20 cellular contexts compared by ENCODE assay signal in genomic region chr9:77421506-77422265, GRCh38.
DNase-seq lines count a peak whose midpoint lies in the region; FAIRE-seq and TF ChIP-seq lines count a peak whose summit lies in the region.
"Had no signal": no experiment of that assay in that cellular context is flagged by ENCODE, and none has a peak within 500 bp of the region (broad histone marks: within the 10 kb centered on the region; RNA-seq: fewer than 3 reads in every experiment).

No MANE protein-coding gene starts in this region.

- H4K20me1 ChIP-seq in endothelial cell of umbilical vein (replicated peaks; ENCODE audit: control insufficient read depth, extremely low read depth, insufficient read depth, low read length), result no peaks in the 10 kb centered on the region

- H2AFZ ChIP-seq in endothelial cell of umbilical vein (ENCODE audit: low read depth, low read length) (no peak overlapping the region), mesenchymal stem cell (ENCODE audit: low read depth, low read length) (no peak overlapping the region)

- H3K14ac ChIP-seq in mesenchymal stem cell (ENCODE audit: low read length in 2 of 2), result no peak overlapping the region

- H2BK5ac ChIP-seq in mesenchymal stem cell (ENCODE audit: low read depth, low read length, poor library complexity, severe bottlenecking), result no peak overlapping the region

- intact Hi-C loops in endothelial cell of umbilical vein (cut with micrococcal nuclease), result loop anchor here (5.0 kb wide), 2 partner anchors 244 to 286 kb away; partner anchors contain the start of gene VPS13A

- H3K27ac ChIP-seq in angular gyrus (ENCODE audit: low read depth, low read length), result peak overlapping the region; percentile 14
- H3K27ac ChIP-seq in endothelial cell of umbilical vein (ENCODE audit: insufficient read depth, low read depth, low read length), result peak overlapping the region; percentile 91
- H3K27ac ChIP-seq in mesenchymal stem cell (ENCODE audit: low read length, poor library complexity, severe bottlenecking), result peak overlapping the region; percentile 59
- H3K27ac ChIP-seq: 22Rv1, HL-60 had no signal

- no peak overlapping the region for H3K23ac ChIP-seq in mesenchymal stem cell (ENCODE audit: low read length in 2 of 2)

- H3K27me3 Mint-ChIP-seq in progenitor cell of endocrine pancreas, result no peaks in the 10 kb centered on the region
- H3K27me3 Mint-ChIP-seq: CD4-positive, alpha-beta T cell had no signal

- POLR2A ChIA-PET in endothelial cell of umbilical vein (lab: Charles Lee), result no interaction called here

- peak overlapping the region; percentile 60 for H3K9ac ChIP-seq in endothelial cell of umbilical vein (replicated peaks; ENCODE audit: extremely low read depth, insufficient read depth, low read length)
- H3K9ac ChIP-seq in mesenchymal stem cell (ENCODE audit: low read length), result no peak overlapping the region

- no peak overlapping the region for H3K18ac ChIP-seq in mesenchymal stem cell (ENCODE audit: low read depth in 1 of 2, low read length in 2 of 2)

- no peak overlapping the region for H2AK5ac ChIP-seq in mesenchymal stem cell (ENCODE audit: low read length, severe bottlenecking)

- no peaks in the 10 kb centered on the region for H3K9me3 ChIP-seq in endothelial cell of umbilical vein (replicated peaks; ENCODE audit: control insufficient read depth, insufficient read depth, low read length)
- no peaks in the 10 kb centered on the region for H3K9me3 ChIP-seq in mesenchymal stem cell (ENCODE audit: control insufficient read depth, low read length)
- H3K9me3 ChIP-seq: BE2C had no signal

- H2BK15ac ChIP-seq in mesenchymal stem cell (ENCODE audit: low read depth, poor library complexity, severe bottlenecking), result no peak overlapping the region

- TSS peak; percentile 50 for BruUV-seq in endothelial cell of umbilical vein (replicated peaks; lab: Mats Ljungman, UMichigan)

- no peak overlapping the region for H4K91ac ChIP-seq in mesenchymal stem cell (ENCODE audit: low read length)

- H3K36me3 ChIP-seq in endothelial cell of umbilical vein (ENCODE audit: control insufficient read depth in 2 of 2, extremely low read depth in 1 of 2, insufficient read depth in 2 of 2, low read length in 2 of 2) (peaks cover 0 to 2% of the 10 kb centered on the region in 2 experiments), mesenchymal stem cell (ENCODE audit: control insufficient read depth in 1 of 2, insufficient read depth in 2 of 2, low read depth in 1 of 2, low read length in 2 of 2) (no peaks in the 10 kb centered on the region)
- H3K36me3 ChIP-seq: BE2C had no signal

- H3K27me3 ChIP-seq in endothelial cell of umbilical vein (ENCODE audit: control insufficient read depth in 2 of 2, insufficient read depth in 2 of 2, low read length in 2 of 2), result no peaks in the 10 kb centered on the region
- no peaks in the 10 kb centered on the region for H3K27me3 ChIP-seq in mesenchymal stem cell (ENCODE audit: control insufficient read depth in 1 of 2, insufficient read depth in 1 of 2, low read length in 2 of 2)
- H3K27me3 ChIP-seq: BE2C had no signal

- TF ChIP-seq CTCF in endothelial cell of umbilical vein (IDR thresholded peaks at IDR 0.05; ENCODE audit: extremely low read depth in 1 of 2, insufficient read depth in 1 of 2, low read depth in 1 of 2, low read length in 2 of 2) (no peak), progenitor cell of endocrine pancreas (IDR thresholded peaks at IDR 0.05; ENCODE audit: unreplicated experiment) (no peak)

- H3K4me2 ChIP-seq in endothelial cell of umbilical vein (ENCODE audit: insufficient read depth, low read length) (peak overlapping the region; percentile 83), mesenchymal stem cell (ENCODE audit: low read length, poor library complexity, severe bottlenecking) (no peak overlapping the region)

- H3K79me2 ChIP-seq in endothelial cell of umbilical vein (ENCODE audit: control insufficient read depth, insufficient read depth, low read length), result no peaks in the 10 kb centered on the region

- H3K9me3 Mint-ChIP-seq in progenitor cell of endocrine pancreas (ENCODE audit: low read depth), result peaks cover 5% of the 10 kb centered on the region
- H3K9me3 Mint-ChIP-seq: H9 had no signal

- no peaks in the 10 kb centered on the region for H3K9me1 ChIP-seq in endothelial cell of umbilical vein (replicated peaks; ENCODE audit: control insufficient read depth, extremely low read depth, insufficient read depth, low read length)

- dilution Hi-C loops in endothelial cell of umbilical vein (cut with MboI; ENCODE audit: extremely low pct_ligation_motif_present, low sequenced_read_pairs), result no loop called here

- H2BK120ac ChIP-seq in mesenchymal stem cell (ENCODE audit: low read depth, low read length), result no peak overlapping the region

- H3K4me1 ChIP-seq in endothelial cell of umbilical vein (ENCODE audit: control insufficient read depth, extremely low read depth, insufficient read depth, low read length), result peaks cover 59% of the 10 kb centered on the region
- H3K4me1 ChIP-seq in mesenchymal stem cell (ENCODE audit: control insufficient read depth, insufficient read depth, low read depth, low read length), result peaks cover 2% of the 10 kb centered on the region

- H3K4ac ChIP-seq in mesenchymal stem cell (ENCODE audit: low read depth in 1 of 2, low read length in 2 of 2), result no peak overlapping the region

- DNase-seq in A172 (ENCODE audit: low spot score) (peak; percentile 19), endothelial cell of umbilical vein (ENCODE audit: low read depth, low spot score) (peak; percentile 81), mesenchymal stem cell (no peak), T-helper 9 cell (no peak), NAMALWA (ENCODE audit: low spot score) (no peak), progenitor cell of endocrine pancreas (ENCODE audit: low spot score, unreplicated experiment) (no peak)
- no peak for DNase-seq in activated effector memory CD4-positive, alpha-beta T cell treated with Interleukin-2 at 50 U/mL for 16 hours
- DNase-seq: BE2C; CD4-positive, alpha-beta T cell; H9; NCI-H1436 treated with DMSO at 0.1 percent for 48 hours; NCI-H2029 treated with DMSO at 0.1 percent for 48 hours; NCI-H2171 treated with DMSO at 0.1 percent for 48 hours; NCI-H446 treated with DMSO at 0.1 percent for 48 hours; NK-92 treated with Interleukin-12 subunit alpha and Interleukin-12 subunit beta, amount 100 ng/mL, for 24 hours; SHP77 treated with DMSO at 0.1 percent for 48 hours had no signal

- H3K4me3 ChIP-seq in endothelial cell of umbilical vein (replicated peaks in 1 of 3; ENCODE audit: insufficient read depth in 1 of 3, low read depth in 1 of 3, low read length in 3 of 3) (no peak overlapping the region), mesenchymal stem cell (ENCODE audit: insufficient read depth in 1 of 2, low read depth in 1 of 2, low read length in 2 of 2) (no peak overlapping the region)
- H3K4me3 ChIP-seq: K562 had no signal

- no peak for TF ChIP-seq POLR2A in endothelial cell of umbilical vein (IDR thresholded peaks at IDR 0.05; ENCODE audit: low read depth, low read length)

- no peak overlapping the region for H3K4me3 Mint-ChIP-seq in progenitor cell of endocrine pancreas (ENCODE audit: low read depth)
- H3K4me3 Mint-ChIP-seq: CD4-positive, alpha-beta T cell; H9 had no signal

- WGBS in mesenchymal stem cell, result 100% methylated on average over 5 of the region's 10 CpGs

- peaks cover 8% of the 10 kb centered on the region for H3K4me1 Mint-ChIP-seq in progenitor cell of endocrine pancreas (ENCODE audit: low read depth)
- H3K4me1 Mint-ChIP-seq: H9 had no signal

- H4K8ac ChIP-seq in mesenchymal stem cell (ENCODE audit: low read length), result no peak overlapping the region

- H2BK12ac ChIP-seq in mesenchymal stem cell (ENCODE audit: low read length in 2 of 2), result no peak overlapping the region

- H3K36me3 Mint-ChIP-seq in progenitor cell of endocrine pancreas (ENCODE audit: insufficient read depth), result peaks cover 3% of the 10 kb centered on the region

- no peak overlapping the region for H3K27ac Mint-ChIP-seq in progenitor cell of endocrine pancreas
- H3K27ac Mint-ChIP-seq: CD4-positive, alpha-beta T cell; H9 had no signal

- peak; percentile 76 for FAIRE-seq in endothelial cell of umbilical vein (lab: Jason Lieb, UNC)
- FAIRE-seq: K562 had no signal

- H3K79me1 ChIP-seq in mesenchymal stem cell (replicated peaks; ENCODE audit: low read length, poor library complexity, severe bottlenecking), result no peaks in the 10 kb centered on the region

- CTCF ChIA-PET in endothelial cell of umbilical vein (lab: Charles Lee), result interaction anchor here (4.8 kb wide), 1 partner anchor 12 kb away, joined by 36 read pairs; no protein-coding TSS in a partner anchor

TF ChIP-seq in endothelial cell of umbilical vein, 7 proteins besides CTCF, POLR2A, EP300 and RAD21:
- TF ChIP-seq, protein P1, sequence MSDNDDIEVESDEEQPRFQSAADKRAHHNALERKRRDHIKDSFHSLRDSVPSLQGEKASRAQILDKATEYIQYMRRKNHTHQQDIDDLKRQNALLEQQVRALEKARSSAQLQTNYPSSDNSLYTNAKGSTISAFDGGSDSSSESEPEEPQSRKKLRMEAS (IDR thresholded peaks at IDR 0.05; ENCODE audit: insufficient read depth, insufficient read length), result no peak
- TF ChIP-seq FOS (IDR thresholded peaks at IDR 0.05; ENCODE audit: borderline replicate concordance, insufficient read depth, low read length) (peak; percentile 64), MYC (IDR thresholded peaks at IDR 0.05; ENCODE audit: low read depth, low read length) (no peak), JUN (IDR thresholded peaks at IDR 0.05; ENCODE audit: borderline replicate concordance, insufficient read depth, insufficient read length, low read depth) (peak; percentile 53), EZH2 (IDR thresholded peaks at IDR 0.05; ENCODE audit: borderline replicate concordance, low read depth, low read length, severe bottlenecking) (no peak), GATA2 (IDR thresholded peaks at IDR 0.05; ENCODE audit: insufficient read depth, insufficient read length, low read depth, low read length) (no peak), POLR2AphosphoS5 (IDR thresholded peaks at IDR 0.05; ENCODE audit: insufficient read depth, low read depth, low read length) (no peak)

Comparison
In these comparisons a context has a peak if more than half of its experiments do, and no peak if none do; other contexts are left out.
1. DNase-seq: peak in A172 (single experiment) and endothelial cell of umbilical vein (single experiment); none in mesenchymal stem cell (single experiment), T-helper 9 cell (single experiment), activated effector memory CD4-positive, alpha-beta T cell treated with Interleukin-2 at 50 U/mL for 16 hours (single experiment), NAMALWA (single experiment) and progenitor cell of endocrine pancreas (single experiment).
2. H3K27ac ChIP-seq: peak in every context shown above with its lines; median percentile 91 in endothelial cell of umbilical vein; 59 in mesenchymal stem cell; 14 in angular gyrus.